ENCODE assay signal across 30 cellular contexts in the genomic region with DNA sequence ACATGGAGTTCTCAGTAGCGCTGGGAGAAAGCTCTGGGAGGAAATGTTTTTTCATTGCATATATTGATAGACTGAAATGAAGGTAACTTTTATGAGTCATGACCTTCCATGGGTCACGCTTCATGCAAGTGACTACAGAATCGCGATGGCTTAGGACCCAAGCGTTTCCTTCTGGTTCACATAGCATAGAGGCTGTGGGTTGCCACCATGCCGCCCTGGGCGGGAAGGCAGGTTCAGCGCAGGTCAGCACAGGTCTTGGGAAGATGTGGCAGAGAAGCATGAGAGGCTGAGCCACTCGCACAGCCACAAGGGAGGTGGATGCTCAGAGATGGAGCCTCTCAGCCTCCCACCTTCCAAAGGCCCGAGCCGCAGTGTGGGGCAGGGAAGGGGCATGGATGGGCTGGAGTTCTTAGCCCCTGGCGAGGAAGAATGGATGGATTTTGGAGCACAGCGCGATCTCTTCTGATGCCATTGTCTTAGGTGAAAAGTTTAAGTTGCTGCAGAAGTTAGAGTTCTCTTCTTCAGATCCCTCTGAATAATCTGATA.
"Had no signal": no experiment of that assay in that cellular context is flagged by ENCODE, and none has a peak within 500 bp of the region (broad histone marks: within the 10 kb centered on the region; RNA-seq: fewer than 3 reads in every experiment).

No MANE protein-coding gene starts in this region.

- H3K36me3 ChIP-seq: brain microvascular endothelial cell, breast epithelium had no signal

- H3K4me1 ChIP-seq: body of pancreas, breast epithelium had no signal

- ATAC-seq: activated CD4-positive, alpha-beta T cell treated with anti-CD3 and anti-CD28 coated beads for 36 hours; activated CD8-positive, alpha-beta memory T cell treated with anti-CD3 and anti-CD28 coated beads, Interleukin-2, amount 10 ng/mL, durations not matched to agents 7 days and 5 days; activated CD8-positive, alpha-beta T cell treated with anti-CD3 and anti-CD28 coated beads, Interleukin-2, amount 10 ng/mL, durations not matched to agents 7 days and 5 days; activated naive CD8-positive, alpha-beta T cell treated with anti-CD3 and anti-CD28 coated beads, Interleukin-2, amount 50 U/mL, for 24 hours; body of pancreas had no signal

- H3K27me3 ChIP-seq: body of pancreas, brain microvascular endothelial cell, breast epithelium had no signal

- H3K4me3 ChIP-seq: body of pancreas, breast epithelium had no signal

- H3K9me3 ChIP-seq: body of pancreas, breast epithelium had no signal

- DNase-seq: activated B cell treated with CpG ODN at 0.5 μM for 24 hours; activated CD4-positive, alpha-beta memory T cell treated with anti-CD3 and anti-CD28 coated beads, Interleukin-2, amount 10 ng/mL, durations not matched to agents 7 days and 5 days; activated CD4-positive, alpha-beta T cell treated with anti-CD3 and anti-CD28 coated beads for 36 hours; activated CD4-positive, alpha-beta T cell treated with anti-CD3 and anti-CD28 coated beads for 48 hours; activated CD4-positive, alpha-beta T cell treated with anti-CD3 and anti-CD28 coated beads, Interleukin-2, amount 10 ng/mL, durations not matched to agents 7 days and 5 days; activated CD4-positive, alpha-beta T cell treated with anti-CD3 and anti-CD28 coated beads, Interleukin-2, amount 50 U/mL, for 48 hours; activated CD4-positive, CD25-positive, alpha-beta regulatory T cell treated with anti-CD3 and anti-CD28 coated beads, Interleukin-2, amount 50 U/mL, for 72 hours; activated CD8-positive, alpha-beta memory T cell treated with anti-CD3 and anti-CD28 coated beads for 24 hours; activated CD8-positive, alpha-beta memory T cell treated with anti-CD3 and anti-CD28 coated beads, Interleukin-2, amount 10 ng/mL, durations not matched to agents 7 days and 5 days; activated CD8-positive, alpha-beta memory T cell treated with anti-CD3 and anti-CD28 coated beads, Interleukin-2, amount 50 U/mL, for 48 hours; activated CD8-positive, alpha-beta T cell treated with anti-CD3 and anti-CD28 coated beads, Interleukin-2, amount 10 ng/mL, durations not matched to agents 7 days and 5 days; activated effector memory CD4-positive, alpha-beta T cell treated with Interleukin-2 at 50 U/mL for 16 hours; activated gamma-delta T cell; activated naive CD4-positive, alpha-beta T cell treated with anti-CD3 and anti-CD28 coated beads, Interleukin-2, amount 10 ng/mL, durations not matched to agents 7 days and 5 days; activated naive CD4-positive, alpha-beta T cell treated with Interleukin-2 at 50 U/mL for 16 hours; activated naive CD8-positive, alpha-beta T cell treated with anti-CD3 and anti-CD28 coated beads, Interleukin-2, amount 10 ng/mL, durations not matched to agents 7 days and 5 days; activated naive CD8-positive, alpha-beta T cell treated with anti-CD3 and anti-CD28 coated beads, Interleukin-2, amount 50 U/mL, for 24 hours; activated T-cell treated with anti-CD3 and anti-CD28 coated beads, Interleukin-2, amount 50 U/mL, for 24 hours; activated T-cell treated with anti-CD3 and anti-CD28 coated beads, Interleukin-2, amount 50 U/mL, for 48 hours; amygdala; anterior cingulate cortex; body of pancreas; brain microvascular endothelial cell; caudate nucleus; SW 1271; T-helper 1 cell; T-helper 2 cell; T-helper 9 cell had no signal

- H3K27ac ChIP-seq: body of pancreas, brain microvascular endothelial cell, breast epithelium, VCaP had no signal
